6 cellular contexts compared by ENCODE assay signal in genomic region chr2:74483675-74484164, GRCh38. TPM values are rescaled to one million over a fixed set of nuclear protein-coding genes. Genes with fewer than 3 reads are reported as not detected.
DNase-seq lines count a peak whose midpoint lies in the region; ATAC-seq and TF ChIP-seq lines count a peak whose summit lies in the region.
"Not testable (repeated sequence)": the region's sequence is repeated elsewhere in the genome, so short reads cannot be mapped to it uniquely, and the experiment has no call there.

No MANE protein-coding gene starts in this region.

- TF ChIP-seq CTCF in AG04449 (IDR thresholded peaks at IDR 0.05; ENCODE audit: insufficient read depth, low read length, missing control alignments); left lung (IDR thresholded peaks at IDR 0.05); psoas muscle (IDR thresholded peaks at IDR 0.05): not testable (repeated sequence)

- CTCF ChIA-PET in AG04449 (lab: Yijun Ruan, JAX), result interaction anchor here (0.6 to 15.3 kb wide), 18 partner anchors 9 to 154 kb away, joined by 3 to 401 read pairs (median 10); partner anchors contain the start of genes AUP1, HTRA2, INO80B and LBX2
- CTCF ChIA-PET in activated CD8-positive, alpha-beta memory T cell treated with anti-CD3 and anti-CD28 coated beads, Interleukin-2, amount 10 ng/mL, durations not matched to agents 7 days and 5 days (lab: Charles Lee), result interaction anchor here (0.6 to 5.2 kb wide), 22 partner anchors 8 to 148 kb away, joined by 3 to 79 read pairs (median 10); partner anchors contain the start of genes AUP1, HTRA2, INO80B and MOGS

- H3K4me3 ChIP-seq in AG04449 (ENCODE audit: low read depth, low read length) (peak overlapping the region; percentile 99), left lung (peak overlapping the region; percentile 84 to 96), psoas muscle (peak overlapping the region; percentile 98)
- peak overlapping the region; percentile 95 for H3K4me3 ChIP-seq in Jurkat, Clone E6-1 (ENCODE audit: low read length)
- H3K4me3 ChIP-seq in effector memory CD4-positive, alpha-beta T cell (ENCODE audit: insufficient read depth, low read depth, low read length, poor library complexity, severe bottlenecking), result peak overlapping the region; percentile 100

- not testable (repeated sequence) for H3K27me3 Mint-ChIP-seq in activated CD8-positive, alpha-beta memory T cell treated with anti-CD3 and anti-CD28 coated beads, Interleukin-2, amount 10 ng/mL, durations not matched to agents 7 days and 5 days

- H3K9me3 Mint-ChIP-seq in activated CD8-positive, alpha-beta memory T cell treated with anti-CD3 and anti-CD28 coated beads, Interleukin-2, amount 10 ng/mL, durations not matched to agents 7 days and 5 days (ENCODE audit: low read depth), result not testable (repeated sequence)

- H3K4me1 ChIP-seq in effector memory CD4-positive, alpha-beta T cell (ENCODE audit: control insufficient read depth, insufficient read depth, low read length, poor library complexity, severe bottlenecking), result peaks cover 21% of the 10 kb centered on the region
- H3K4me1 ChIP-seq in left lung (peaks cover 19 to 44% of the 10 kb centered on the region in 2 donors), psoas muscle (peaks cover 22% of the 10 kb centered on the region)

- not testable (repeated sequence) for H3K9me3 ChIP-seq in effector memory CD4-positive, alpha-beta T cell (ENCODE audit: control insufficient read depth, low read length); left lung; psoas muscle

- peaks cover 44% of the 10 kb centered on the region for H3K4me1 Mint-ChIP-seq in activated CD8-positive, alpha-beta memory T cell treated with anti-CD3 and anti-CD28 coated beads, Interleukin-2, amount 10 ng/mL, durations not matched to agents 7 days and 5 days

- H3K27ac Mint-ChIP-seq in activated CD8-positive, alpha-beta memory T cell treated with anti-CD3 and anti-CD28 coated beads, Interleukin-2, amount 10 ng/mL, durations not matched to agents 7 days and 5 days, result peak overlapping the region; percentile 100

- H3K36me3 ChIP-seq in effector memory CD4-positive, alpha-beta T cell (ENCODE audit: control insufficient read depth, insufficient read depth, low read length), result peaks cover 14% of the 10 kb centered on the region
- H3K36me3 ChIP-seq in left lung, result peaks cover 0 to 42% of the 10 kb centered on the region in 2 donors
- H3K36me3 ChIP-seq in psoas muscle (ENCODE audit: insufficient read depth in 1 of 2, low read depth in 1 of 2), result peaks cover 2 to 60% of the 10 kb centered on the region in 2 donors

- H3K27me3 ChIP-seq in effector memory CD4-positive, alpha-beta T cell (replicated peaks; ENCODE audit: control insufficient read depth, insufficient read depth, low read length, poor library complexity, severe bottlenecking); left lung; psoas muscle (ENCODE audit: insufficient read depth in 3 of 3, low read length in 2 of 3): not testable (repeated sequence)

- not testable (repeated sequence) for DNase-seq in AG04449 (ENCODE audit: low read depth, low spot score); Jurkat, Clone E6-1 (ENCODE audit: low read depth, low spot score); activated CD8-positive, alpha-beta memory T cell treated with anti-CD3 and anti-CD28 coated beads, Interleukin-2, amount 10 ng/mL, durations not matched to agents 7 days and 5 days; effector memory CD4-positive, alpha-beta T cell; psoas muscle
- DNase-seq in left lung, result peak in 1 of 2 donors; percentile 9

- not testable (repeated sequence) for ATAC-seq in activated CD8-positive, alpha-beta memory T cell treated with anti-CD3 and anti-CD28 coated beads, Interleukin-2, amount 10 ng/mL, durations not matched to agents 7 days and 5 days; left lung; psoas muscle

- peak overlapping the region; percentile 98 for H3K27ac ChIP-seq in effector memory CD4-positive, alpha-beta T cell (ENCODE audit: insufficient read depth, low read length, poor library complexity, severe bottlenecking)
- peak overlapping the region in 1 of 2 donors; percentile 94 for H3K27ac ChIP-seq in left lung
- not testable (repeated sequence) for H3K27ac ChIP-seq in psoas muscle

- POLR2A ChIA-PET in AG04449 (lab: Yijun Ruan, JAX), result interaction anchor here (1.2 to 3.1 kb wide), 4 partner anchors 17 to 104 kb away, joined by 3 to 10 read pairs (median 6); partner anchors contain the start of genes AUP1 and HTRA2

- intact Hi-C loops in left lung (cut with DNase I), result loop anchor here in 1 of 2 donors (5.0 kb wide), 1 partner anchor 104 kb away; no protein-coding TSS in a partner anchor
- intact Hi-C loops in psoas muscle (cut with DNase I), result loop anchor here (1.0 to 5.0 kb wide), 5 partner anchors 28 to 105 kb away; partner anchors contain the start of genes AUP1 (in 2 of the 2), HTRA2 (in 2 of the 2) and INO80B (in 2 of the 2)

- peak overlapping the region; percentile 97 for H3K4me3 Mint-ChIP-seq in activated CD8-positive, alpha-beta memory T cell treated with anti-CD3 and anti-CD28 coated beads, Interleukin-2, amount 10 ng/mL, durations not matched to agents 7 days and 5 days

- H3K36me3 Mint-ChIP-seq in activated CD8-positive, alpha-beta memory T cell treated with anti-CD3 and anti-CD28 coated beads, Interleukin-2, amount 10 ng/mL, durations not matched to agents 7 days and 5 days, result peaks cover 28% of the 10 kb centered on the region

- 71 to 77% (median 75%) methylated on average over 19 of the region's 19 CpGs for WGBS in psoas muscle, 3 donors

RNA-seq across cellular contexts. Expression of gene TTC31, which starts 0.8 kb away (rescaled TPM):
- polyA plus RNA-seq in Jurkat, Clone E6-1 (2012; ENCODE audit: insufficient read depth, insufficient read length), result 34.5 TPM
- total RNA-seq in activated CD8-positive, alpha-beta memory T cell treated with anti-CD3 and anti-CD28 coated beads, Interleukin-2, amount 10 ng/mL, durations not matched to agents 7 days and 5 days, result 10 to 100 TPM; 39.4 to 48.8 TPM
- total RNA-seq in left lung (10 to 100 TPM; 22.1 to 27.0 TPM), psoas muscle (10 to 100 TPM in 1 of 4 donors, 1 to 10 TPM in 3; 5.4 to 10.1 (median 8.4) TPM)
- 10 to 100 TPM in 1 of 3 donors, 1 to 10 TPM in 2; 7.9 to 13.2 (median 9.4) TPM for polyA plus RNA-seq in psoas muscle

RNA-seq across cellular contexts. Expression of gene CCDC142, which starts 0.9 kb away (rescaled TPM):
- 9.0 TPM for polyA plus RNA-seq in Jurkat, Clone E6-1 (2012; ENCODE audit: insufficient read depth, insufficient read length)
- total RNA-seq in activated CD8-positive, alpha-beta memory T cell treated with anti-CD3 and anti-CD28 coated beads, Interleukin-2, amount 10 ng/mL, durations not matched to agents 7 days and 5 days, result 10 to 100 TPM; 26.5 to 29.5 TPM
- total RNA-seq in left lung, result 10 to 100 TPM; 12.1 to 17.5 TPM
- total RNA-seq in psoas muscle, result 1 to 10 TPM; 2.7 to 8.3 (median 4.5) TPM
- 1 to 10 TPM; 1.4 to 8.7 (median 2.5) TPM for polyA plus RNA-seq in psoas muscle

RNA-seq across cellular contexts. Expression of gene MRPL53, which starts 11.2 kb away (rescaled TPM):
- 148 TPM for polyA plus RNA-seq in Jurkat, Clone E6-1 (2012; ENCODE audit: insufficient read depth, insufficient read length)
- 100 to 1,000 TPM in 1 of 2 experiments, 10 to 100 TPM in 1; 93.9 to 111 TPM for total RNA-seq in activated CD8-positive, alpha-beta memory T cell treated with anti-CD3 and anti-CD28 coated beads, Interleukin-2, amount 10 ng/mL, durations not matched to agents 7 days and 5 days
- 10 to 100 TPM; 69.5 to 73.6 TPM for total RNA-seq in left lung
- total RNA-seq in psoas muscle, result 100 to 1,000 TPM; 118 to 157 (median 138) TPM
- polyA plus RNA-seq in psoas muscle, result 10 to 100 TPM; 63.7 to 90.0 (median 63.9) TPM

RNA-seq across cellular contexts. Expression of gene LBX2, which starts 15.7 kb away (rescaled TPM):
- polyA plus RNA-seq in Jurkat, Clone E6-1 (2012; ENCODE audit: insufficient read depth, insufficient read length), result not detected
- 1 to 10 TPM; 1.3 to 2.4 TPM for total RNA-seq in activated CD8-positive, alpha-beta memory T cell treated with anti-CD3 and anti-CD28 coated beads, Interleukin-2, amount 10 ng/mL, durations not matched to agents 7 days and 5 days
- total RNA-seq in left lung (1 to 10 TPM; 1.6 to 2.2 TPM), psoas muscle (under 1 TPM in 2 of 4 donors, not detected in 2; 0.15 to 0.36 TPM)
- under 1 TPM; 0.14 to 0.68 (median 0.26) TPM for polyA plus RNA-seq in psoas muscle

RNA-seq across cellular contexts. Expression of gene MOGS, which starts 18.5 kb away (rescaled TPM):
- polyA plus RNA-seq in Jurkat, Clone E6-1 (2012; ENCODE audit: insufficient read depth, insufficient read length), result 51.8 TPM
- 10 to 100 TPM; 60.4 to 78.2 TPM for total RNA-seq in activated CD8-positive, alpha-beta memory T cell treated with anti-CD3 and anti-CD28 coated beads, Interleukin-2, amount 10 ng/mL, durations not matched to agents 7 days and 5 days
- total RNA-seq in left lung (10 to 100 TPM; 67.6 to 69.6 TPM), psoas muscle (10 to 100 TPM; 17.1 to 26.4 (median 24.2) TPM)
- polyA plus RNA-seq in psoas muscle, result 10 to 100 TPM; 19.8 to 38.8 (median 25.2) TPM
